ENCODE assay signal across 14 cellular contexts in genomic region chr15:99438222-99438592, GRCh38.
DNase-seq lines count a peak whose midpoint lies in the region; ATAC-seq and TF ChIP-seq lines count a peak whose summit lies in the region.
"Had no signal": no experiment of that assay in that cellular context is flagged by ENCODE, and none has a peak within 500 bp of the region (broad histone marks: within the 10 kb centered on the region; RNA-seq: fewer than 3 reads in every experiment).

No MANE protein-coding gene starts in this region.

- CTCF ChIA-PET in Calu3 (lab: Charles Lee): no interaction called here
- CTCF ChIA-PET in activated CD4-positive, alpha-beta T cell treated with anti-CD3 and anti-CD28 coated beads for 36 hours (lab: Charles Lee): no interaction called here

- peaks cover 28% of the 10 kb centered on the region for H3K4me1 Mint-ChIP-seq in GM23338
- H3K4me1 Mint-ChIP-seq in chondrocyte (ENCODE audit: low read depth): peaks cover 72% of the 10 kb centered on the region
- H3K4me1 Mint-ChIP-seq in mesothelial cell of epicardium: peaks cover 26% of the 10 kb centered on the region
- H3K4me1 Mint-ChIP-seq in stimulated activated naive CD8-positive, alpha-beta T cell treated with anti-CD3 and anti-CD28 coated beads, Interleukin-15, amount 100 ng/mL, for 72 hours: peaks cover 95% of the 10 kb centered on the region
- H3K4me1 Mint-ChIP-seq in Calu3 (ENCODE audit: low read depth, unreplicated experiment): peaks cover 45% of the 10 kb centered on the region
- peaks cover 45% of the 10 kb centered on the region for H3K4me1 Mint-ChIP-seq in activated CD4-positive, alpha-beta T cell treated with anti-CD3 and anti-CD28 coated beads for 36 hours

- H3K27me3 ChIP-seq in GM23338 (ENCODE audit: insufficient read depth): no peaks in the 10 kb centered on the region

- ATAC-seq in GM23338 (no peak; the same call in 2 of the 3 replicates), HG02981 (IDR thresholded peaks at IDR 0.05; ENCODE audit: unreplicated experiment) (no peak)
- ATAC-seq in stimulated activated naive CD8-positive, alpha-beta T cell treated with anti-CD3 and anti-CD28 coated beads, Interleukin-15, amount 100 ng/mL, for 72 hours: peak; percentile 2
- no peak for ATAC-seq in activated CD4-positive, alpha-beta T cell treated with anti-CD3 and anti-CD28 coated beads for 36 hours
- ATAC-seq: left lung had no signal

- H3K4me2 ChIP-seq in GM23338: peak overlapping the region; percentile 49; the same call in 1 of the 2 replicates

- no peaks in the 10 kb centered on the region for H3K79me2 ChIP-seq in GM23338 (replicated peaks; ENCODE audit: insufficient read depth)

- no peak for DNase-seq in GM23338 (ENCODE audit: low spot score)
- DNase-seq in chondrocyte (ENCODE audit: low spot score): no peak
- peak in 1 of 2 experiments; percentile 35 for DNase-seq in mesothelial cell of epicardium (ENCODE audit: low spot score in 2 of 2, unreplicated experiment in 2 of 2)
- no peak for DNase-seq in stimulated activated naive CD8-positive, alpha-beta T cell treated with anti-CD3 and anti-CD28 coated beads, Interleukin-15, amount 100 ng/mL, for 72 hours
- DNase-seq in Calu3: no peak
- no peak for DNase-seq in activated CD4-positive, alpha-beta T cell treated with anti-CD3 and anti-CD28 coated beads for 36 hours
- no peak for DNase-seq in Kasumi-1 (lab: John Stamatoyannopoulos, UW)
- DNase-seq: central memory CD4-positive, alpha-beta T cell; NCI-H1105 treated with DMSO at 0.1 percent for 48 hours; NCI-H82; SIG-M5 had no signal

- H3K36me3 Mint-ChIP-seq in GM23338 (ENCODE audit: low read depth): no peaks in the 10 kb centered on the region; the same call in 2 of the 3 replicates
- H3K36me3 Mint-ChIP-seq in chondrocyte (ENCODE audit: low read depth): no peaks in the 10 kb centered on the region
- no peaks in the 10 kb centered on the region for H3K36me3 Mint-ChIP-seq in mesothelial cell of epicardium
- H3K36me3 Mint-ChIP-seq in Calu3 (ENCODE audit: insufficient read depth, unreplicated experiment): peaks cover 14% of the 10 kb centered on the region
- no peaks in the 10 kb centered on the region for H3K36me3 Mint-ChIP-seq in activated CD4-positive, alpha-beta T cell treated with anti-CD3 and anti-CD28 coated beads for 36 hours (ENCODE audit: low read depth)
- H3K36me3 Mint-ChIP-seq: CD8-positive, alpha-beta memory T cell had no signal

- no peaks in the 10 kb centered on the region for H3K9me2 ChIP-seq in GM23338 (ENCODE audit: insufficient read depth)

- no peaks in the 10 kb centered on the region for H3F3A ChIP-seq in GM23338 (replicated peaks; ENCODE audit: low read depth)

- no peaks in the 10 kb centered on the region for H4K20me1 ChIP-seq in GM23338 (replicated peaks; ENCODE audit: insufficient read depth)

- H3K4me3 Mint-ChIP-seq in GM23338 (no peak overlapping the region), chondrocyte (ENCODE audit: unreplicated experiment) (peak overlapping the region; percentile 9), mesothelial cell of epicardium (no peak overlapping the region), Calu3 (ENCODE audit: low read depth, unreplicated experiment) (no peak overlapping the region)
- peak overlapping the region; percentile 52 to 77 for H3K4me3 Mint-ChIP-seq in stimulated activated naive CD8-positive, alpha-beta T cell treated with anti-CD3 and anti-CD28 coated beads, Interleukin-15, amount 100 ng/mL, for 72 hours
- H3K4me3 Mint-ChIP-seq in activated CD4-positive, alpha-beta T cell treated with anti-CD3 and anti-CD28 coated beads for 36 hours: no peak overlapping the region

- H3K27me3 Mint-ChIP-seq in GM23338 (ENCODE audit: insufficient read depth, low read depth, poor library complexity) (peaks cover 18% of the 10 kb centered on the region), chondrocyte (ENCODE audit: low read depth) (no peaks in the 10 kb centered on the region), mesothelial cell of epicardium (ENCODE audit: low read depth) (no peaks in the 10 kb centered on the region), Calu3 (ENCODE audit: unreplicated experiment) (no peaks in the 10 kb centered on the region)
- no peaks in the 10 kb centered on the region for H3K27me3 Mint-ChIP-seq in stimulated activated naive CD8-positive, alpha-beta T cell treated with anti-CD3 and anti-CD28 coated beads, Interleukin-15, amount 100 ng/mL, for 72 hours
- H3K27me3 Mint-ChIP-seq in activated CD4-positive, alpha-beta T cell treated with anti-CD3 and anti-CD28 coated beads for 36 hours: no peaks in the 10 kb centered on the region

- 0 out of 2 replicates have a peak, but pooled peaks cover 10% of the 10 kb centered on the region for H3K4me1 ChIP-seq in GM23338 (ENCODE audit: insufficient read depth)

- no peak overlapping the region for H3K4me3 ChIP-seq in GM23338
- H3K4me3 ChIP-seq: left lung had no signal

- POLR2A ChIA-PET in activated CD4-positive, alpha-beta T cell treated with anti-CD3 and anti-CD28 coated beads for 36 hours (lab: Charles Lee): no interaction called here

- H3K36me3 ChIP-seq in GM23338 (ENCODE audit: insufficient read depth): no peaks in the 10 kb centered on the region
- H3K36me3 ChIP-seq: left lung had no signal

- H2AFZ ChIP-seq in GM23338: peak overlapping the region; percentile 69

- intact Hi-C loops in Calu3 (cut with micrococcal nuclease; ENCODE audit: unreplicated experiment): no loop called here
- intact Hi-C loops in activated CD4-positive, alpha-beta T cell treated with anti-CD3 and anti-CD28 coated beads for 36 hours (cut with DNase I, micrococcal nuclease): no loop called here

- H3K9me3 Mint-ChIP-seq in GM23338 (no peaks in the 10 kb centered on the region), chondrocyte (ENCODE audit: low read depth) (no peaks in the 10 kb centered on the region), mesothelial cell of epicardium (no peaks in the 10 kb centered on the region), Calu3 (ENCODE audit: low read depth, unreplicated experiment) (no peaks in the 10 kb centered on the region)
- H3K9me3 Mint-ChIP-seq in stimulated activated naive CD8-positive, alpha-beta T cell treated with anti-CD3 and anti-CD28 coated beads, Interleukin-15, amount 100 ng/mL, for 72 hours: no peaks in the 10 kb centered on the region
- H3K9me3 Mint-ChIP-seq in activated CD4-positive, alpha-beta T cell treated with anti-CD3 and anti-CD28 coated beads for 36 hours (ENCODE audit: low read depth): no peaks in the 10 kb centered on the region
- H3K9me3 Mint-ChIP-seq: CD8-positive, alpha-beta memory T cell had no signal

- no peak overlapping the region for H3K27ac ChIP-seq in GM23338 (ENCODE audit: low read depth)

- TF ChIP-seq CTCF in GM23338 (conservative IDR thresholded peaks at IDR 0.05; ENCODE audit: low read depth in 2 of 2): no peak
- TF ChIP-seq CTCF in chondrocyte (IDR thresholded peaks at IDR 0.05): no peak
- no peak for TF ChIP-seq CTCF in mesothelial cell of epicardium (IDR thresholded peaks at IDR 0.05; ENCODE audit: unreplicated experiment)
- TF ChIP-seq CTCF in Calu3 (IDR thresholded peaks at IDR 0.05; ENCODE audit: unreplicated experiment): no peak

- no peak overlapping the region for H3K27ac Mint-ChIP-seq in GM23338
- peak overlapping the region; percentile 98 for H3K27ac Mint-ChIP-seq in chondrocyte (ENCODE audit: unreplicated experiment)
- H3K27ac Mint-ChIP-seq in mesothelial cell of epicardium: peak overlapping the region; percentile 75
- H3K27ac Mint-ChIP-seq in stimulated activated naive CD8-positive, alpha-beta T cell treated with anti-CD3 and anti-CD28 coated beads, Interleukin-15, amount 100 ng/mL, for 72 hours: peak overlapping the region in 1 of 2 donors; percentile 11
- no peak overlapping the region for H3K27ac Mint-ChIP-seq in Calu3 (ENCODE audit: unreplicated experiment)
- H3K27ac Mint-ChIP-seq in activated CD4-positive, alpha-beta T cell treated with anti-CD3 and anti-CD28 coated beads for 36 hours: no peak overlapping the region

- BruUV-seq in Calu3 (replicated peaks; lab: Mats Ljungman, UMichigan): no TSS peak

TF ChIP-seq in GM23338, 12 proteins besides CTCF, POLR2A, EP300 and RAD21 (continues in another document):
- no peak for TF ChIP-seq NANOG (IDR thresholded peaks at IDR 0.05; ENCODE audit: borderline replicate concordance)
- TF ChIP-seq EZH2 (IDR thresholded peaks at IDR 0.05; ENCODE audit: low read depth, unreplicated experiment): no peak
- no peak for TF ChIP-seq JUNB (IDR thresholded peaks at IDR 0.05; ENCODE audit: unreplicated experiment)
- TF ChIP-seq CREB1 (CRISPR knock-in tag; IDR thresholded peaks at IDR 0.05; ENCODE audit: low read depth): no peak
- no peak for TF ChIP-seq ZNF331 (CRISPR knock-in tag; IDR thresholded peaks at IDR 0.05; ENCODE audit: low read depth)
- TF ChIP-seq EZH2phosphoT487 (IDR thresholded peaks at IDR 0.05; ENCODE audit: unreplicated experiment): no peak
- TF ChIP-seq ZNF114 (CRISPR knock-in tag; IDR thresholded peaks at IDR 0.05): no peak
- no peak for TF ChIP-seq POLR2AphosphoS5 (IDR thresholded peaks at IDR 0.05; ENCODE audit: low read depth)
- TF ChIP-seq ETS1 (IDR thresholded peaks at IDR 0.05): no peak

Comparison
In these comparisons a context has a peak if more than half of its experiments do, and no peak if none do; other contexts are left out.
1. H3K27ac Mint-ChIP-seq: peak in chondrocyte (single experiment) and mesothelial cell of epicardium (single experiment); none in GM23338 (single experiment), Calu3 (single experiment) and activated CD4-positive, alpha-beta T cell treated with anti-CD3 and anti-CD28 coated beads for 36 hours (single experiment).
2. H3K4me3 Mint-ChIP-seq: peak in chondrocyte (single experiment) and stimulated activated naive CD8-positive, alpha-beta T cell treated with anti-CD3 and anti-CD28 coated beads, Interleukin-15, amount 100 ng/mL, for 72 hours (2 of 2); none in GM23338 (single experiment), mesothelial cell of epicardium (single experiment), Calu3 (single experiment) and activated CD4-positive, alpha-beta T cell treated with anti-CD3 and anti-CD28 coated beads for 36 hours (single experiment).